Comparison of ENCODE assay signal across 39 cellular contexts in genomic region chr13:92829930-92830329, GRCh38.
"Had no signal": no experiment of that assay in that cellular context is flagged by ENCODE, and none has a peak within 500 bp of the region (broad histone marks: within the 10 kb centered on the region; RNA-seq: fewer than 3 reads in every experiment).

No MANE protein-coding gene starts in this region.

- H3K9me3 Mint-ChIP-seq: activated CD4-positive, alpha-beta T cell treated with anti-CD3 and anti-CD28 coated beads, Interleukin-2, amount 10 ng/mL, durations not matched to agents 24 days and 14 days; activated naive CD4-positive, alpha-beta T cell treated with anti-CD3 and anti-CD28 coated beads for 36 hours; activated naive CD8-positive, alpha-beta T cell treated with anti-CD3 and anti-CD28 coated beads for 36 hours; activated T-helper 1 cell treated with anti-CD3 and anti-CD28 coated beads, Interleukin-12 subunit alpha, Interleukin-12 subunit beta, Interleukin-2, Interleukin-4 antibody, amounts not matched to agents 30 ng/mL and 10 ng/mL and 1 ng/mL, durations not matched to agents 14 hours and 24 hours and 36 hours had no signal

- H3K4me3 ChIP-seq: esophagus squamous epithelium, gastrocnemius medialis, heart left ventricle had no signal

- H3K9me3 ChIP-seq: esophagus squamous epithelium, gastrocnemius medialis, heart left ventricle had no signal

- H3K27ac Mint-ChIP-seq: activated B cell treated with CpG ODN at 0.5 μM for 24 hours; activated CD4-positive, alpha-beta memory T cell treated with anti-CD3 and anti-CD28 coated beads for 36 hours; activated CD4-positive, alpha-beta T cell treated with anti-CD3 and anti-CD28 coated beads, Interleukin-2, amount 10 ng/mL, durations not matched to agents 24 days and 14 days; activated CD8-positive, alpha-beta memory T cell treated with anti-CD3 and anti-CD28 coated beads, Interleukin-2, amount 10 ng/mL, durations not matched to agents 7 days and 5 days; activated CD8-positive, alpha-beta T cell treated with anti-CD3 and anti-CD28 coated beads, Interleukin-2, amount 10 ng/mL, durations not matched to agents 7 days and 5 days; activated naive CD4-positive, alpha-beta T cell treated with anti-CD3 and anti-CD28 coated beads for 36 hours; activated naive CD4-positive, alpha-beta T cell treated with anti-CD3 and anti-CD28 coated beads, Interleukin-2, amount 50 U/mL, for 24 hours; activated naive CD8-positive, alpha-beta T cell treated with anti-CD3 and anti-CD28 coated beads for 36 hours; activated naive CD8-positive, alpha-beta T cell treated with anti-CD3 and anti-CD28 coated beads, Interleukin-2, amount 50 U/mL, for 24 hours; activated T-helper 1 cell treated with anti-CD3 and anti-CD28 coated beads, Interleukin-12 subunit alpha, Interleukin-12 subunit beta, Interleukin-2, Interleukin-4 antibody, amounts not matched to agents 30 ng/mL and 10 ng/mL and 1 ng/mL, durations not matched to agents 14 hours and 24 hours and 36 hours; activated T-helper 2 cell treated with anti-CD3 and anti-CD28 coated beads, Interferon-gamma antibody, Interleukin-2, Interleukin-4, amounts not matched to agents 10 μg/mL and 5 μg/mL and 100 μg/mL, durations not matched to agents 14 hours and 24 hours and 36 hours; effector memory CD8-positive, alpha-beta T cell; T-helper 17 cell; T-helper 2 cell treated with Interferon-gamma antibody and Interleukin-4, amounts not matched to agents 5 μg/mL and 100 μg/mL, for 36 hours had no signal

- H3K27me3 ChIP-seq: brain microvascular endothelial cell, esophagus squamous epithelium, foreskin keratinocyte, gastrocnemius medialis, heart left ventricle had no signal

- H3K36me3 ChIP-seq: brain microvascular endothelial cell, esophagus squamous epithelium, gastrocnemius medialis, heart left ventricle, WERI-Rb-1 had no signal

- H3K27me3 Mint-ChIP-seq: activated B cell treated with CpG ODN at 0.5 μM for 24 hours; activated CD4-positive, alpha-beta memory T cell treated with anti-CD3 and anti-CD28 coated beads for 36 hours; activated CD4-positive, alpha-beta T cell treated with anti-CD3 and anti-CD28 coated beads, Interleukin-2, amount 10 ng/mL, durations not matched to agents 24 days and 14 days; activated CD8-positive, alpha-beta memory T cell treated with anti-CD3 and anti-CD28 coated beads, Interleukin-2, amount 10 ng/mL, durations not matched to agents 7 days and 5 days; activated naive CD4-positive, alpha-beta T cell treated with anti-CD3 and anti-CD28 coated beads, Interleukin-2, amount 50 U/mL, for 24 hours; activated naive CD8-positive, alpha-beta T cell treated with anti-CD3 and anti-CD28 coated beads for 36 hours; activated naive CD8-positive, alpha-beta T cell treated with anti-CD3 and anti-CD28 coated beads, Interleukin-2, amount 50 U/mL, for 24 hours; central memory CD8-positive, alpha-beta T cell; effector memory CD8-positive, alpha-beta T cell; T-helper 17 cell had no signal

- FAIRE-seq: astrocyte, bronchial epithelial cell, colon, endothelial cell of umbilical vein had no signal

- H3K36me3 Mint-ChIP-seq: activated CD4-positive, alpha-beta memory T cell treated with anti-CD3 and anti-CD28 coated beads for 36 hours; activated CD8-positive, alpha-beta memory T cell treated with anti-CD3 and anti-CD28 coated beads, Interleukin-2, amount 10 ng/mL, durations not matched to agents 7 days and 5 days; activated naive CD4-positive, alpha-beta T cell treated with anti-CD3 and anti-CD28 coated beads, Interleukin-2, amount 50 U/mL, for 24 hours; activated naive CD8-positive, alpha-beta T cell treated with anti-CD3 and anti-CD28 coated beads for 36 hours had no signal

- H3K4me3 Mint-ChIP-seq: activated B cell treated with CpG ODN at 0.5 μM for 24 hours; activated CD4-positive, alpha-beta memory T cell treated with anti-CD3 and anti-CD28 coated beads for 36 hours; activated CD4-positive, alpha-beta T cell treated with anti-CD3 and anti-CD28 coated beads, Interleukin-2, amount 10 ng/mL, durations not matched to agents 24 days and 14 days; activated CD8-positive, alpha-beta memory T cell treated with anti-CD3 and anti-CD28 coated beads, Interleukin-2, amount 10 ng/mL, durations not matched to agents 7 days and 5 days; activated CD8-positive, alpha-beta T cell treated with anti-CD3 and anti-CD28 coated beads, Interleukin-2, amount 10 ng/mL, durations not matched to agents 7 days and 5 days; activated naive CD4-positive, alpha-beta T cell treated with anti-CD3 and anti-CD28 coated beads for 36 hours; activated naive CD4-positive, alpha-beta T cell treated with anti-CD3 and anti-CD28 coated beads, Interleukin-2, amount 50 U/mL, for 24 hours; activated naive CD8-positive, alpha-beta T cell treated with anti-CD3 and anti-CD28 coated beads for 36 hours; activated naive CD8-positive, alpha-beta T cell treated with anti-CD3 and anti-CD28 coated beads, Interleukin-2, amount 50 U/mL, for 24 hours; activated T-helper 1 cell treated with anti-CD3 and anti-CD28 coated beads, Interleukin-12 subunit alpha, Interleukin-12 subunit beta, Interleukin-2, Interleukin-4 antibody, amounts not matched to agents 30 ng/mL and 10 ng/mL and 1 ng/mL, durations not matched to agents 14 hours and 24 hours and 36 hours; central memory CD8-positive, alpha-beta T cell; effector memory CD8-positive, alpha-beta T cell; T-helper 17 cell; T-helper 2 cell treated with Interferon-gamma antibody and Interleukin-4, amounts not matched to agents 5 μg/mL and 100 μg/mL, for 36 hours had no signal

- ATAC-seq: activated CD4-positive, CD25-positive, alpha-beta regulatory T cell treated with anti-CD3 and anti-CD28 coated beads, Interleukin-2, amount 50 U/mL, for 24 hours; activated CD8-positive, alpha-beta memory T cell treated with anti-CD3 and anti-CD28 coated beads, Interleukin-2, amount 10 ng/mL, durations not matched to agents 7 days and 5 days; activated CD8-positive, alpha-beta T cell treated with anti-CD3 and anti-CD28 coated beads, Interleukin-2, amount 10 ng/mL, durations not matched to agents 7 days and 5 days; activated naive CD8-positive, alpha-beta T cell treated with anti-CD3 and anti-CD28 coated beads, Interleukin-2, amount 50 U/mL, for 24 hours; effector memory CD8-positive, alpha-beta T cell; foreskin keratinocyte; gastrocnemius medialis; heart left ventricle; T-helper 17 cell had no signal

- H3K4me1 ChIP-seq: esophagus squamous epithelium, foreskin keratinocyte, gastrocnemius medialis, heart left ventricle had no signal

- DNase-seq: activated B cell treated with CpG ODN at 0.5 μM for 24 hours; activated CD4-positive, alpha-beta memory T cell treated with anti-CD3 and anti-CD28 coated beads for 36 hours; activated CD4-positive, alpha-beta T cell treated with anti-CD3 and anti-CD28 coated beads, Interleukin-2, amount 10 ng/mL, durations not matched to agents 24 days and 14 days; activated CD8-positive, alpha-beta memory T cell treated with anti-CD3 and anti-CD28 coated beads, Interleukin-2, amount 10 ng/mL, durations not matched to agents 7 days and 5 days; activated CD8-positive, alpha-beta memory T cell treated with anti-CD3 and anti-CD28 coated beads, Interleukin-2, amount 50 U/mL, for 4 hours; activated CD8-positive, alpha-beta T cell treated with anti-CD3 and anti-CD28 coated beads, Interleukin-2, amount 10 ng/mL, durations not matched to agents 7 days and 5 days; activated effector memory CD4-positive, alpha-beta T cell treated with anti-CD3 and anti-CD28 coated beads, Interleukin-2, amount 50 U/mL, for 16 hours; activated naive CD4-positive, alpha-beta T cell treated with anti-CD3 and anti-CD28 coated beads for 36 hours; activated naive CD8-positive, alpha-beta T cell treated with anti-CD3 and anti-CD28 coated beads for 36 hours; activated naive CD8-positive, alpha-beta T cell treated with anti-CD3 and anti-CD28 coated beads, Interleukin-2, amount 50 U/mL, for 24 hours; activated T-cell treated with anti-CD3 and anti-CD28 coated beads, Interleukin-2, amount 50 U/mL, for 1 hour; activated T-cell treated with anti-CD3 and anti-CD28 coated beads, Interleukin-2, amount 50 U/mL, for 48 hours; amniotic stem cell; anterior cingulate cortex; brain microvascular endothelial cell; cortex of kidney; dermis blood vessel endothelial cell; effector CD4-positive, alpha-beta T cell; effector memory CD8-positive, alpha-beta T cell; esophagus squamous epithelium; foreskin keratinocyte; gastrocnemius medialis; glutamatergic neuron; heart left ventricle; T-helper 1 cell; T-helper 17 cell; T1000; WERI-Rb-1 had no signal

- H3K27ac ChIP-seq: brain microvascular endothelial cell, epithelial cell of prostate, esophagus squamous epithelium, foreskin keratinocyte, gastrocnemius medialis, heart left ventricle, WERI-Rb-1 had no signal

- H3K4me1 Mint-ChIP-seq: activated B cell treated with CpG ODN at 0.5 μM for 24 hours; activated CD4-positive, alpha-beta T cell treated with anti-CD3 and anti-CD28 coated beads, Interleukin-2, amount 10 ng/mL, durations not matched to agents 24 days and 14 days; activated CD8-positive, alpha-beta memory T cell treated with anti-CD3 and anti-CD28 coated beads, Interleukin-2, amount 10 ng/mL, durations not matched to agents 7 days and 5 days; activated naive CD4-positive, alpha-beta T cell treated with anti-CD3 and anti-CD28 coated beads, Interleukin-2, amount 50 U/mL, for 24 hours; activated naive CD8-positive, alpha-beta T cell treated with anti-CD3 and anti-CD28 coated beads for 36 hours; activated naive CD8-positive, alpha-beta T cell treated with anti-CD3 and anti-CD28 coated beads, Interleukin-2, amount 50 U/mL, for 24 hours; central memory CD8-positive, alpha-beta T cell; T-helper 17 cell had no signal
